9 cellular contexts compared by ENCODE assay signal in genomic region chr15:75203017-75203907, GRCh38. TPM values are rescaled to one million over a fixed set of nuclear protein-coding genes. Genes with fewer than 3 reads are reported as not detected.
DNase-seq lines count a peak whose midpoint lies in the region; ATAC-seq, FAIRE-seq and TF ChIP-seq lines count a peak whose summit lies in the region.
"Had no signal": no experiment of that assay in that cellular context is flagged by ENCODE, and none has a peak within 500 bp of the region (broad histone marks: within the 10 kb centered on the region; RNA-seq: fewer than 3 reads in every experiment).

No MANE protein-coding gene starts in this region.

- peak overlapping the region; percentile 71 for H3K56ac ChIP-seq in H1 (replicated peaks; ENCODE audit: insufficient read length, low read depth, low read length)

- H3K36me3 ChIP-seq in DND-41 (ENCODE audit: insufficient read depth, low read length): peaks cover 38% of the 10 kb centered on the region
- peaks cover 47% of the 10 kb centered on the region for H3K36me3 ChIP-seq in OCI-LY7 (ENCODE audit: insufficient read depth, low read length)
- peaks cover 6 to 15% (median 11%) of the 10 kb centered on the region in 4 experiments; a peak in 6 of 8 replicates for H3K36me3 ChIP-seq in H1 (ENCODE audit: control insufficient read depth in 2 of 4, insufficient read depth in 4 of 4, low read length in 3 of 4)
- no peaks in the 10 kb centered on the region for H3K36me3 ChIP-seq in neural progenitor cell

- TF ChIP-seq CTCF in DND-41 (IDR thresholded peaks at IDR 0.05; ENCODE audit: borderline replicate concordance, extremely low read depth, low read length, poor library complexity, severe bottlenecking) (no peak), OCI-LY7 (conservative IDR thresholded peaks at IDR 0.05; ENCODE audit: low read length) (no peak), H1 (IDR thresholded peaks at IDR 0.05; ENCODE audit: control extremely low read depth in 1 of 3, insufficient read depth in 1 of 3, low read depth in 1 of 3, low read length in 3 of 3) (no peak), neural progenitor cell (IDR thresholded peaks at IDR 0.05) (no peak)

- POLR2A ChIA-PET in OCI-LY7 (lab: Charles Lee) (interaction anchor here (0.7 to 2.0 kb wide), 2 partner anchors 158 to 161 kb away, joined by 3 to 14 read pairs; no protein-coding TSS in a partner anchor), H1 (lab: Charles Lee; ENCODE audit: partially characterized antibody) (interaction anchor here (0.7 to 4.0 kb wide), 8 partner anchors 8 to 176 kb away, joined by 3 to 22 read pairs (median 4); no protein-coding TSS in a partner anchor)

- H2BK5ac ChIP-seq in H1 (ENCODE audit: low read depth, low read length): no peak overlapping the region; the same call in 1 of the 2 replicates

- no peaks in the 10 kb centered on the region for H3K9me2 ChIP-seq in OCI-LY7 (ENCODE audit: insufficient read depth, low read length)

- H2AK5ac ChIP-seq in H1 (ENCODE audit: low read depth, low read length): no peak overlapping the region

- no peak overlapping the region for H3K23ac ChIP-seq in H1 (ENCODE audit: insufficient read length)

- H3K4me1 Mint-ChIP-seq in neural progenitor cell: peaks cover 36% of the 10 kb centered on the region

- H3K27ac ChIP-seq in DND-41 (ENCODE audit: low read length) (peak overlapping the region; percentile 90), OCI-LY7 (ENCODE audit: low read depth, low read length, poor library complexity, severe bottlenecking) (peak overlapping the region; percentile 76), H1 (ENCODE audit: low read depth, low read length) (no peak overlapping the region), neural progenitor cell (no peak overlapping the region)

- H3K4me1 ChIP-seq in DND-41 (ENCODE audit: insufficient read depth, low read length) (peaks cover 64% of the 10 kb centered on the region), OCI-LY7 (ENCODE audit: insufficient read depth, low read length, poor library complexity, severe bottlenecking) (peaks cover 52% of the 10 kb centered on the region), H1 (replicated peaks in 1 of 4; ENCODE audit: control insufficient read depth in 3 of 4, insufficient read depth in 4 of 4, low read length in 3 of 4) (peaks cover 0 to 36% (median 20%) of the 10 kb centered on the region in 4 experiments; a peak in 6 of 7 replicates), neural progenitor cell (peaks cover 19% of the 10 kb centered on the region)

- no peaks in the 10 kb centered on the region for H3K27me3 ChIP-seq in DND-41 (ENCODE audit: insufficient read depth, low read length, poor library complexity)
- peaks cover 0 to 6% (median 2%) of the 10 kb centered on the region in 4 experiments; a peak in 1 of 7 replicates for H3K27me3 ChIP-seq in H1 (replicated peaks in 1 of 4; ENCODE audit: control insufficient read depth in 3 of 4, extremely low read depth in 1 of 4, insufficient read depth in 3 of 4, low read length in 3 of 4)
- H3K27me3 ChIP-seq in neural progenitor cell: peaks cover 42% of the 10 kb centered on the region

- H3K79me2 ChIP-seq in DND-41 (ENCODE audit: insufficient read depth, low read length) (peaks cover 66% of the 10 kb centered on the region), OCI-LY7 (ENCODE audit: insufficient read depth, low read depth, low read length) (peaks cover 70% of the 10 kb centered on the region), H1 (ENCODE audit: control insufficient read depth in 1 of 2, insufficient read depth in 2 of 2, low read length in 2 of 2) (peaks cover 19 to 59% of the 10 kb centered on the region in 2 experiments; a peak in 3 of 4 replicates), neural progenitor cell (ENCODE audit: low read depth) (peaks cover 45% of the 10 kb centered on the region)

- no peak overlapping the region for H2BK120ac ChIP-seq in H1 (replicated peaks; ENCODE audit: low read depth, low read length)

- peaks cover 17% of the 10 kb centered on the region; the same call in 1 of the 2 replicates for H3K23me2 ChIP-seq in H1 (ENCODE audit: low read depth, low read length)

- H3K4me3 Mint-ChIP-seq in neural progenitor cell: peak overlapping the region; percentile 88

- H3K4me2 ChIP-seq in DND-41 (ENCODE audit: insufficient read depth, low read length): peak overlapping the region; percentile 90
- H3K4me2 ChIP-seq in OCI-LY7 (ENCODE audit: low read length): peak overlapping the region; percentile 95
- H3K4me2 ChIP-seq in H1 (ENCODE audit: insufficient read depth in 1 of 2, low read depth in 2 of 2, low read length in 2 of 2): peak overlapping the region; percentile 82 to 94
- H3K4me2 ChIP-seq in neural progenitor cell: peak overlapping the region; percentile 89

- H3K36me3 Mint-ChIP-seq in neural progenitor cell: no peaks in the 10 kb centered on the region

- DNase-seq in DND-41 (peak; percentile 35), OCI-LY7 (ENCODE audit: low spot score) (peak; percentile 23), H1 (ENCODE audit: low read depth in 1 of 2, low spot score in 2 of 2) (peak in 1 of 2 experiments; percentile 67), neural progenitor cell (ENCODE audit: low spot score) (peak; percentile 15), AG08395 (ENCODE audit: low spot score) (no peak), NCI-H2171 (lab: John Stamatoyannopoulos, UW) (no peak), frontal cortex (ENCODE audit: low spot score in 2 of 2) (no peak), NOMO-1 treated with dmso at 0.1 percent for 144 hours (lab: John Stamatoyannopoulos, UW; ENCODE audit: unreplicated experiment) (no peak)

- H3K9me3 ChIP-seq in DND-41 (ENCODE audit: insufficient read depth, low read length, severe bottlenecking) (no peaks in the 10 kb centered on the region), OCI-LY7 (ENCODE audit: low read length) (no peaks in the 10 kb centered on the region), H1 (ENCODE audit: insufficient read depth in 2 of 2, low read depth in 1 of 2, low read length in 1 of 2) (no peaks in the 10 kb centered on the region), neural progenitor cell (ENCODE audit: low read depth) (no peaks in the 10 kb centered on the region)

- H3K4me3 ChIP-seq in DND-41 (ENCODE audit: low read depth in 1 of 2, low read length in 2 of 2): peak overlapping the region; percentile 81 to 92; a peak in 3 of 4 replicates
- H3K4me3 ChIP-seq in OCI-LY7 (ENCODE audit: low read depth, low read length, poor library complexity, severe bottlenecking): peak overlapping the region; percentile 88
- H3K4me3 ChIP-seq in H1 (ENCODE audit: extremely low read depth in 1 of 4, insufficient read depth in 2 of 4, low read depth in 3 of 4, low read length in 4 of 4): peak overlapping the region; percentile 70 to 89 (median 82)
- peak overlapping the region; percentile 83 for H3K4me3 ChIP-seq in neural progenitor cell

- H4K20me1 ChIP-seq in DND-41 (ENCODE audit: insufficient read depth, low read length) (peaks cover 61% of the 10 kb centered on the region), OCI-LY7 (ENCODE audit: insufficient read depth, low read length) (peaks cover 37% of the 10 kb centered on the region), H1 (replicated peaks in 1 of 2; ENCODE audit: control insufficient read depth in 1 of 2, insufficient read depth in 2 of 2, low read length in 2 of 2) (peaks cover 36% of the 10 kb centered on the region in 2 experiments), neural progenitor cell (ENCODE audit: low read depth) (peaks cover 58% of the 10 kb centered on the region)

- H3K27ac Mint-ChIP-seq in neural progenitor cell: no peak overlapping the region

- no peak for TF ChIP-seq RAD21 in H1 (IDR thresholded peaks at IDR 0.05 in 1 of 2, conservative IDR thresholded peaks at IDR 0.05 in 1 of 2; ENCODE audit: low read depth in 2 of 2, low read length in 2 of 2)

- H2BK20ac ChIP-seq in H1 (ENCODE audit: low read length): no peak overlapping the region

- H3K9ac ChIP-seq in DND-41 (ENCODE audit: low read depth, low read length) (peak overlapping the region; percentile 97), H1 (replicated peaks in 1 of 4; ENCODE audit: extremely low read depth in 1 of 4, low read depth in 3 of 4, low read length in 3 of 4) (peak overlapping the region in 3 of 4 experiments; percentile 47 to 63 (median 56); a peak in 6 of 7 replicates), neural progenitor cell (no peak overlapping the region)

- CTCF ChIA-PET in OCI-LY7 (lab: Charles Lee; ENCODE audit: unreplicated experiment) (interaction anchor here (0.7 to 1.3 kb wide), 3 partner anchors 160 to 415 kb away, joined by 3 to 5 read pairs (median 3); no protein-coding TSS in a partner anchor), H1 (lab: Charles Lee; ENCODE audit: partially characterized antibody) (interaction anchor here (0.7 to 7.6 kb wide), 23 partner anchors 8 to 260 kb away, joined by 3 to 97 read pairs (median 5); partner anchors contain the start of gene SCAMP5)

- H3K27me3 Mint-ChIP-seq in neural progenitor cell (ENCODE audit: insufficient read depth, low read depth): peaks cover 29% of the 10 kb centered on the region

- peak overlapping the region; percentile 88 for H2AFZ ChIP-seq in DND-41 (ENCODE audit: low read depth, low read length)
- no peak overlapping the region for H2AFZ ChIP-seq in OCI-LY7 (ENCODE audit: low read length)
- no peak overlapping the region for H2AFZ ChIP-seq in H1 (ENCODE audit: low read length)
- no peak overlapping the region for H2AFZ ChIP-seq in neural progenitor cell (replicated peaks)

- peak overlapping the region; percentile 60; the same call in 1 of the 2 replicates for H2BK12ac ChIP-seq in H1 (ENCODE audit: low read depth, low read length)

- H3K9me3 Mint-ChIP-seq in neural progenitor cell: no peaks in the 10 kb centered on the region

- FAIRE-seq in H1 (lab: Jason Lieb, UNC) (no peak), frontal cortex (lab: Jason Lieb, UNC) (no peak)

- no peak for TF ChIP-seq POLR2A in H1 (IDR thresholded peaks at IDR 0.05; ENCODE audit: control extremely low read depth in 1 of 2, low read depth in 2 of 2, low read length in 2 of 2)

- peak overlapping the region; percentile 94; the same call in 1 of the 2 replicates for H3K18ac ChIP-seq in H1 (ENCODE audit: extremely low read depth, low read length)

- H3K79me1 ChIP-seq in H1 (ENCODE audit: low read depth, low read length): peaks cover 10% of the 10 kb centered on the region

- ATAC-seq in DND-41 (ENCODE audit: insufficient read depth, low read depth): no peak

- peaks cover 9% of the 10 kb centered on the region for H3F3A ChIP-seq in neural progenitor cell (ENCODE audit: low read depth)

- H4K5ac ChIP-seq in H1 (ENCODE audit: insufficient read length, low read depth, low read length): no peak overlapping the region

- no peak overlapping the region; the same call in none of the 2 replicates for H4K8ac ChIP-seq in H1 (ENCODE audit: extremely low read depth, insufficient read depth, low read length)

- no peak for TF ChIP-seq EP300 in H1 (IDR thresholded peaks at IDR 0.05; ENCODE audit: borderline replicate concordance in 1 of 2, low read depth in 2 of 2, low read length in 2 of 2)

- H4K91ac ChIP-seq in H1 (replicated peaks; ENCODE audit: insufficient read length, low read length): no peak overlapping the region

- H2BK15ac ChIP-seq in H1 (ENCODE audit: low read length): no peak overlapping the region

- intact Hi-C loops in OCI-LY7 (cut with micrococcal nuclease; ENCODE audit: unreplicated experiment): loop anchor here (5.0 kb wide), 3 partner anchors 246 to 421 kb away; partner anchors contain the start of genes CSK, RPP25 and SIN3A

- no peak overlapping the region for H3K14ac ChIP-seq in H1 (ENCODE audit: insufficient read length)

- WGBS in H1 (ENCODE audit: extremely low coverage in 1 of 2, insufficient coverage in 1 of 2, insufficient read length in 1 of 2, insufficient replicate concordance in 2 of 2, low coverage in 1 of 2, low lambda C conversion rate in 2 of 2, missing lambda C conversion rate in 1 of 2), 2 experiments: 45% methylated on average over 11 of the region's 18 CpGs; no CpG with 5 or more reads in 1 of the 2 experiments

- BruUV-seq in OCI-LY7 (replicated peaks; lab: Mats Ljungman, UMichigan): no TSS peak

- no peak overlapping the region for H3K4ac ChIP-seq in H1 (replicated peaks; ENCODE audit: insufficient read length, low read depth, low read length)

RNA-seq across cellular contexts. Expression of gene C15orf39, which starts 1.6 kb away (rescaled TPM):
- 19.7 and 26.5 TPM in 2 replicates for total RNA-seq in OCI-LY7 (2014; rRNA removed; shearing (Covaris generic))
- total RNA-seq in OCI-LY7 (2022) (39.6 and 50.2 TPM in 2 replicates), neural progenitor cell (ENCODE audit: low replicate concordance) (1.2 and 7.1 TPM in 2 replicates), frontal cortex (0.41 TPM)
- 35.6 and 38.5 TPM in 2 replicates for total RNA-seq in H1 (2021; fragmentation: NEBNext Ultra II Directional; extraction: Animal tissue kit (Norgen Biotek cat#: 25700))
- polyA plus RNA-seq in H1 (2011; rRNA removed): 13.8 and 18.9 TPM in 2 replicates
- polyA plus RNA-seq in H1 (2011; cell fraction: cytosol; rRNA removed): 5.7 TPM
- polyA plus RNA-seq in H1 (2011; cell fraction: nucleus; rRNA removed): 15.1 TPM
- 17.6 to 27.7 TPM (median 24.3 TPM) in 4 replicates for polyA plus RNA-seq in H1 (2012, experiment 1 of 2)
- polyA plus RNA-seq in H1 (2012, experiment 2 of 2): 24.9 TPM
- 23.9 TPM for polyA plus RNA-seq in H1 (2013, experiment 1 of 2)
- 24.3 TPM for polyA plus RNA-seq in H1 (2013, experiment 2 of 2)
- polyA minus RNA-seq in H1 (2011; rRNA and poly(A)+ RNA removed): 14.5 and 15.8 TPM in 2 replicates
- polyA minus RNA-seq in H1 (2011; cell fraction: cytosol; rRNA and poly(A)+ RNA removed): 23.3 TPM
- 21.6 TPM for polyA minus RNA-seq in H1 (2011; cell fraction: nucleus; rRNA and poly(A)+ RNA removed)

RNA-seq across cellular contexts. Expression of gene GOLGA6C, which starts 54.9 kb away (rescaled TPM):
- total RNA-seq in OCI-LY7 (2014; rRNA removed; shearing (Covaris generic)): 0.10 and 0.28 TPM in 2 replicates
- total RNA-seq in OCI-LY7 (2022) (not detected in 2 replicates), neural progenitor cell (ENCODE audit: low replicate concordance) (not detected in 2 replicates), frontal cortex (not detected)
- total RNA-seq in H1 (2021; fragmentation: NEBNext Ultra II Directional; extraction: Animal tissue kit (Norgen Biotek cat#: 25700)): 0.35 TPM in 1 of 2 replicates, not detected in the other
- polyA plus RNA-seq in H1 (2011; rRNA removed): 0.14 and 0.17 TPM in 2 replicates
- polyA plus RNA-seq in H1 (2011; cell fraction: cytosol; rRNA removed): 0.22 TPM
- polyA plus RNA-seq in H1 (2011; cell fraction: nucleus; rRNA removed): 0.11 TPM
- polyA plus RNA-seq in H1 (2012, experiment 1 of 2): 0.15 to 0.61 TPM (median 0.42 TPM) in 4 replicates
- not detected for polyA plus RNA-seq in H1 (2012, experiment 2 of 2)
- 0.99 TPM for polyA plus RNA-seq in H1 (2013, experiment 1 of 2)
- 0.75 TPM for polyA plus RNA-seq in H1 (2013, experiment 2 of 2)
- not detected in 2 replicates for polyA minus RNA-seq in H1 (2011; rRNA and poly(A)+ RNA removed)
- polyA minus RNA-seq in H1 (2011; cell fraction: cytosol; rRNA and poly(A)+ RNA removed): not detected
- polyA minus RNA-seq in H1 (2011; cell fraction: nucleus; rRNA and poly(A)+ RNA removed): 0.30 TPM
- total RNA-seq: NCI-H460 had no signal

Comparison
In these comparisons a context has a peak if more than half of its experiments do, and no peak if none do; other contexts are left out.
1. DNase-seq: peak in DND-41 (single experiment), OCI-LY7 (single experiment) and neural progenitor cell (single experiment); none in AG08395 (single experiment), NCI-H2171 (single experiment), frontal cortex (0 of 2) and NOMO-1 treated with dmso at 0.1 percent for 144 hours (single experiment).
2. H3K27ac ChIP-seq: peak in DND-41 (single experiment) and OCI-LY7 (single experiment); none in H1 (single experiment) and neural progenitor cell (single experiment).
3. Peak in every context shown above with its lines, with median percentiles within 50 percentile points of each other: H3K4me2 ChIP-seq and H3K4me3 ChIP-seq.